19 cellular contexts compared by ENCODE assay signal in genomic region chr16:57482845-57483545, GRCh38. TPM values are rescaled to one million over a fixed set of nuclear protein-coding genes. Genes with fewer than 3 reads are reported as not detected.
DNase-seq lines count a peak whose midpoint lies in the region; ATAC-seq and TF ChIP-seq lines count a peak whose summit lies in the region.
"Had no signal": no experiment of that assay in that cellular context is flagged by ENCODE, and none has a peak within 500 bp of the region (broad histone marks: within the 10 kb centered on the region; RNA-seq: fewer than 3 reads in every experiment).

No MANE protein-coding gene starts in this region.

- DNase-seq in cardiac muscle cell (ENCODE audit: low read depth in 1 of 2, low spot score in 1 of 2) (no peak), Right ventricle myocardium inferior (ENCODE audit: missing footprints) (no peak), hepatocyte (ENCODE audit: low spot score) (peak; percentile 71), neuronal stem cell (ENCODE audit: low spot score) (no peak), aorta (peak; percentile 40 to 73), ACHN (no peak)
- DNase-seq: COR-L47, DMS153, NCI-H1417 treated with DMSO at 0.1 percent for 48 hours, NCI-H2029, NCI-H2171 treated with DMSO at 0.1 percent for 48 hours, NCI-H510A, NCI-H774, PC-9 had no signal

- ATAC-seq in Right ventricle myocardium inferior (no peak), aorta (ENCODE audit: low FRiP score) (no peak), HG02763 (IDR thresholded peaks at IDR 0.05; ENCODE audit: unreplicated experiment) (no peak), HG03139 (IDR thresholded peaks at IDR 0.05; ENCODE audit: unreplicated experiment) (no peak)
- ATAC-seq: K562 had no signal

- peaks cover 73% of the 10 kb centered on the region for H3K79me2 ChIP-seq in hepatocyte

- H2BK15ac ChIP-seq in neuronal stem cell (ENCODE audit: low read length) = peak overlapping the region; percentile 85

- intact Hi-C loops in Right ventricle myocardium inferior (cut with DNase I) (no loop called here), aorta (cut with DNase I) (no loop called here)

- H2BK5ac ChIP-seq in neuronal stem cell (ENCODE audit: low read length) = no peak overlapping the region

- H2AK5ac ChIP-seq in neuronal stem cell (ENCODE audit: low read depth, low read length) = peak overlapping the region; percentile 81

- peaks cover 63% of the 10 kb centered on the region for H3K4me1 ChIP-seq in cardiac muscle cell (ENCODE audit: low read depth)
- H3K4me1 ChIP-seq in hepatocyte (ENCODE audit: insufficient read depth) = peaks cover 71% of the 10 kb centered on the region
- H3K4me1 ChIP-seq in neuronal stem cell (ENCODE audit: control insufficient read depth in 2 of 2, insufficient read depth in 1 of 2, low read depth in 1 of 2, low read length in 2 of 2) = peaks cover 25 to 30% of the 10 kb centered on the region in 2 donors
- no peaks in the 10 kb centered on the region for H3K4me1 ChIP-seq in aorta (ENCODE audit: control insufficient read depth in 1 of 2, insufficient read depth in 2 of 2, low read length in 2 of 2)

- H3K9ac ChIP-seq in neuronal stem cell (ENCODE audit: low read depth, low read length, poor library complexity) = no peak overlapping the region

- H2BK120ac ChIP-seq in neuronal stem cell (ENCODE audit: low read depth, low read length) = no peak overlapping the region

- H3K27ac ChIP-seq in cardiac muscle cell (peak overlapping the region; percentile 95), hepatocyte (peak overlapping the region; percentile 92), neuronal stem cell (replicated peaks; ENCODE audit: low read length) (no peak overlapping the region), aorta (ENCODE audit: low read depth in 1 of 2, low read length in 2 of 2) (no peak overlapping the region)
- H3K27ac ChIP-seq: C4-2B, PC-9, SJSA1 had no signal

- in situ Hi-C loops in ACHN (cut with HindIII; ENCODE audit: low pct_ligation_motif_present, low pct_unique_long_range_greater_than_20kb, low sequenced_read_pairs) = no loop called here

- no peak overlapping the region for H3K4ac ChIP-seq in neuronal stem cell (ENCODE audit: low read length)

- no peak overlapping the region for H3K18ac ChIP-seq in neuronal stem cell (ENCODE audit: low read length)

- H4K8ac ChIP-seq in neuronal stem cell (ENCODE audit: low read depth, low read length) = no peak overlapping the region

- no peak overlapping the region for H4K91ac ChIP-seq in neuronal stem cell (ENCODE audit: low read depth, low read length, poor library complexity)

- H3K4me2 ChIP-seq in hepatocyte (peak overlapping the region; percentile 95), neuronal stem cell (ENCODE audit: insufficient read depth, low read length, poor library complexity, severe bottlenecking) (no peak overlapping the region)
- H3K4me2 ChIP-seq: PC-9 had no signal

- H3K36me3 ChIP-seq in cardiac muscle cell (peaks cover 33% of the 10 kb centered on the region), hepatocyte (replicated peaks; ENCODE audit: insufficient read depth, low read depth) (no peaks in the 10 kb centered on the region), neuronal stem cell (replicated peaks in 1 of 2; ENCODE audit: control insufficient read depth in 2 of 2, insufficient read depth in 2 of 2, low read length in 2 of 2) (no peaks in the 10 kb centered on the region), aorta (ENCODE audit: control insufficient read depth in 1 of 2, insufficient read depth in 2 of 2, low read length in 1 of 2) (no peaks in the 10 kb centered on the region)
- H3K36me3 ChIP-seq: SJSA1 had no signal

- H3K9me3 ChIP-seq in cardiac muscle cell (ENCODE audit: low read depth) (no peaks in the 10 kb centered on the region), hepatocyte (ENCODE audit: low read depth) (no peaks in the 10 kb centered on the region), neuronal stem cell (replicated peaks in 1 of 2; ENCODE audit: control insufficient read depth in 2 of 2, insufficient read depth in 1 of 2, low read depth in 1 of 2, low read length in 2 of 2) (no peaks in the 10 kb centered on the region), aorta (ENCODE audit: control insufficient read depth, low read length) (no peaks in the 10 kb centered on the region)
- H3K9me3 ChIP-seq: SJSA1 had no signal

- WGBS in hepatocyte (ENCODE audit: low lambda C conversion rate, missing lambda C conversion rate) = 72% methylated on average over 14 of the region's 14 CpGs
- no CpG with 5 or more reads among the region's 14 CpGs for WGBS in neuronal stem cell (ENCODE audit: extremely low coverage in 2 of 2, insufficient read length in 2 of 2, insufficient replicate concordance in 1 of 2), 2 donors
- 73 to 83% methylated on average over 13 to 14 of the region's 14 CpGs for WGBS in aorta, 2 donors

- H4K20me1 ChIP-seq in hepatocyte (ENCODE audit: insufficient read depth, poor library complexity, severe bottlenecking) = peaks cover 8% of the 10 kb centered on the region

- no peaks in the 10 kb centered on the region for H3K9me2 ChIP-seq in hepatocyte (replicated peaks; ENCODE audit: insufficient read depth)

- H3K27me3 ChIP-seq in cardiac muscle cell (no peaks in the 10 kb centered on the region), hepatocyte (no peaks in the 10 kb centered on the region), neuronal stem cell (ENCODE audit: control insufficient read depth in 3 of 3, insufficient read depth in 3 of 3, low read depth in 1 of 3, low read length in 3 of 3) (peaks cover 0 to 28% (median 3%) of the 10 kb centered on the region in 3 experiments), aorta (ENCODE audit: control insufficient read depth in 1 of 2, insufficient read depth in 2 of 2, low read length in 1 of 2) (no peaks in the 10 kb centered on the region)
- H3K27me3 ChIP-seq: SJSA1 had no signal

- no peak overlapping the region for H3K23ac ChIP-seq in neuronal stem cell (ENCODE audit: low read depth, low read length, poor library complexity)

- H2AFZ ChIP-seq in hepatocyte (no peak overlapping the region), neuronal stem cell (ENCODE audit: low read length) (no peak overlapping the region)
- H2AFZ ChIP-seq: PC-9 had no signal

- TF ChIP-seq CTCF in cardiac muscle cell (IDR thresholded peaks at IDR 0.05; ENCODE audit: low read depth, low read length) (no peak), hepatocyte (IDR thresholded peaks at IDR 0.05; ENCODE audit: poor library complexity) (no peak)

- peak overlapping the region; percentile 100 for H3K4me3 ChIP-seq in cardiac muscle cell
- H3K4me3 ChIP-seq in hepatocyte = no peak overlapping the region
- no peak overlapping the region for H3K4me3 ChIP-seq in neuronal stem cell (ENCODE audit: low read length in 2 of 2)
- no peak overlapping the region for H3K4me3 ChIP-seq in aorta (ENCODE audit: low read length in 2 of 2)
- H3K4me3 ChIP-seq: K562, PC-9, SJSA1 had no signal

- peak overlapping the region; percentile 53 for H2BK12ac ChIP-seq in neuronal stem cell (ENCODE audit: low read length)

- H3K14ac ChIP-seq in neuronal stem cell (ENCODE audit: low read length) = no peak overlapping the region

- peaks cover 9% of the 10 kb centered on the region for H3K79me1 ChIP-seq in neuronal stem cell (ENCODE audit: low read depth, low read length)

RNA-seq across cellular contexts. Expression of gene DOK4, which starts 3.3 kb away (rescaled TPM):
- total RNA-seq in cardiac muscle cell = 1,502 and 2,409 TPM in 2 replicates
- 1,563 and 2,826 TPM in 2 replicates for polyA plus RNA-seq in cardiac muscle cell
- total RNA-seq in Right ventricle myocardium inferior = 8.4 TPM
- 112 and 122 TPM in 2 replicates for total RNA-seq in hepatocyte
- 96.3 and 106 TPM in 2 replicates for polyA plus RNA-seq in hepatocyte
- 17.3 TPM for polyA plus RNA-seq in neuronal stem cell (2013, experiment 1 of 2)
- polyA plus RNA-seq in neuronal stem cell (2013, experiment 2 of 2) = 15.7 TPM
- total RNA-seq in aorta = 10 to 100 TPM; 35.5 to 44.5 TPM
- polyA plus RNA-seq in aorta = 10 to 100 TPM; 26.4 to 54.1 TPM

RNA-seq across cellular contexts. Expression of gene POLR2C, which starts 20.5 kb away (rescaled TPM):
- total RNA-seq in cardiac muscle cell (126 and 164 TPM in 2 replicates), Right ventricle myocardium inferior (37.1 TPM), hepatocyte (92.5 and 101 TPM in 2 replicates), aorta (10 to 100 TPM; 43.8 to 49.7 TPM)
- polyA plus RNA-seq in cardiac muscle cell (80.0 and 83.5 TPM in 2 replicates), hepatocyte (49.0 and 56.6 TPM in 2 replicates), aorta (10 to 100 TPM; 49.3 to 55.3 TPM)
- 50.6 TPM for polyA plus RNA-seq in neuronal stem cell (2013, experiment 1 of 2)
- 49.2 TPM for polyA plus RNA-seq in neuronal stem cell (2013, experiment 2 of 2)

RNA-seq across cellular contexts. Expression of gene COQ9, which starts 35.7 kb away (rescaled TPM):
- total RNA-seq in cardiac muscle cell = 111 and 115 TPM in 2 replicates
- polyA plus RNA-seq in cardiac muscle cell = 147 and 152 TPM in 2 replicates
- 215 TPM for total RNA-seq in Right ventricle myocardium inferior
- total RNA-seq in hepatocyte = 57.1 and 61.9 TPM in 2 replicates
- 63.2 and 81.5 TPM in 2 replicates for polyA plus RNA-seq in hepatocyte
- polyA plus RNA-seq in neuronal stem cell (2013, experiment 1 of 2) = 14.7 TPM
- polyA plus RNA-seq in neuronal stem cell (2013, experiment 2 of 2) = 14.9 TPM
- total RNA-seq in aorta = 10 to 100 TPM; 22.0 to 29.4 TPM
- 10 to 100 TPM; 28.9 to 48.2 TPM for polyA plus RNA-seq in aorta

RNA-seq across cellular contexts. Expression of gene CIAPIN1, which starts 35.8 kb away (rescaled TPM):
- total RNA-seq in cardiac muscle cell (65.5 and 74.2 TPM in 2 replicates), Right ventricle myocardium inferior (43.7 TPM), hepatocyte (53.1 and 54.2 TPM in 2 replicates), aorta (10 to 100 TPM; 26.7 to 27.4 TPM)
- polyA plus RNA-seq in cardiac muscle cell (139 and 156 TPM in 2 replicates), hepatocyte (53.7 and 56.1 TPM in 2 replicates), aorta (10 to 100 TPM; 16.3 to 21.6 TPM)
- 48.4 TPM for polyA plus RNA-seq in neuronal stem cell (2013, experiment 1 of 2)
- polyA plus RNA-seq in neuronal stem cell (2013, experiment 2 of 2) = 48.9 TPM

RNA-seq across cellular contexts. Expression of gene CCDC102A, which starts 53.4 kb away (rescaled TPM):
- 41.3 and 51.9 TPM in 2 replicates for total RNA-seq in cardiac muscle cell
- polyA plus RNA-seq in cardiac muscle cell = 30.1 and 43.8 TPM in 2 replicates
- 10.9 TPM for total RNA-seq in Right ventricle myocardium inferior
- total RNA-seq in hepatocyte = 10.5 and 11.4 TPM in 2 replicates
- polyA plus RNA-seq in hepatocyte = 13.1 and 17.2 TPM in 2 replicates
- 6.4 TPM for polyA plus RNA-seq in neuronal stem cell (2013, experiment 1 of 2)
- 6.3 TPM for polyA plus RNA-seq in neuronal stem cell (2013, experiment 2 of 2)
- total RNA-seq in aorta = 10 to 100 TPM; 15.3 to 21.9 TPM
- polyA plus RNA-seq in aorta = 10 to 100 TPM; 12.9 to 14.1 TPM

Comparison
In these comparisons a context has a peak if more than half of its experiments do, and no peak if none do; other contexts are left out.
1. RNA of gene DOK4, which starts 3.3 kb away (total RNA-seq): 1,502 to 2,409 TPM in cardiac muscle cell; 112 to 122 TPM in hepatocyte, 35.5 to 44.5 TPM in aorta and 8.4 TPM in Right ventricle myocardium inferior (single experiment); every median in the first group is over 10 times any median in the second.
2. DNase-seq: peak in hepatocyte (single experiment) and aorta (2 of 2); none in cardiac muscle cell (0 of 2), Right ventricle myocardium inferior (single experiment), neuronal stem cell (single experiment) and ACHN (single experiment).
3. H3K27ac ChIP-seq: peak in cardiac muscle cell (single experiment) and hepatocyte (single experiment); none in neuronal stem cell (single experiment) and aorta (0 of 2).